ENCODE assay signal across 11 cellular contexts in the genomic region with DNA sequence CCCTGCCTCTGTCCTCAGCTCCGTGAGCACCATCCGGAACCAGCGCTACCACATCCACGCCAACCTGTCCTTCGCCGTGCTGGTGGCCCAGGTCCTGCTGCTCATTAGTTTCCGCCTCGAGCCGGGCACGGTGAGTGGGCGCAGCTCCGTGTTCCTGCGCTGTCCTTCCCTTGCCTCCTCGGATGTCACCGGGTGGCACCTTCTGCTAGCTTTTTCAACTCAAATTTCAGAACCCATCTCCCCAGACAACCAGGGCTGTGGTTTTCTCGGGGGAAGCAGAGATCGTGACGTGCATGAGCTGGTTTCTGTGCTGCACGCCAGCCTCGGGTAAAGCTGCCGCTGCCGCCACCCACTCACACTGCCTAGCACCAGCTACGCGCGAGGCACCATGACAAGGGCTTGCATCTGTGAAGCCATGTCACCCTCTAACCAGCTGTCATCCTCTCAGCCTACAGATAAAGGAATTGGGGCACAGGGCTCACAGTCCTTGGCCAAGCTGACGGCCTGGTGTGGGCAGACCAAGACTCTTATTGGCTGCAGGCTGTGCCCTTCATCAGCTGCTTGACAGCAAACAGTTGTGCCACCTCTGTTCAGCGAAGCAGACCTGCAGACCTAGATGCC.
DNase-seq lines count a peak whose midpoint lies in the region; ATAC-seq and TF ChIP-seq lines count a peak whose summit lies in the region.
"Had no signal": no experiment of that assay in that cellular context is flagged by ENCODE, and none has a peak within 500 bp of the region (broad histone marks: within the 10 kb centered on the region; RNA-seq: fewer than 3 reads in every experiment).

No MANE protein-coding gene starts in this region.

- H3K27me3 ChIP-seq in effector memory CD4-positive, alpha-beta T cell (replicated peaks; ENCODE audit: control insufficient read depth, insufficient read depth, low read length, poor library complexity, severe bottlenecking), result no peaks in the 10 kb centered on the region
- H3K27me3 ChIP-seq: SJCRH30 had no signal

- DNase-seq in activated CD4-positive, alpha-beta memory T cell treated with anti-CD3 and anti-CD28 coated beads for 36 hours, result peak; percentile 81
- DNase-seq in effector memory CD4-positive, alpha-beta T cell, result no peak
- peak; percentile 48 to 72 (median 59) for DNase-seq in stimulated activated CD4-positive, alpha-beta T cell treated with anti-CD3 and anti-CD28 coated beads, TNF-alpha, amount 100 ng/mL, for 48 hours (ENCODE audit: low read depth in 3 of 3)
- DNase-seq in NCI-H146 (lab: John Stamatoyannopoulos, UW), result no peak
- no peak for DNase-seq in HuH-7.5 (ENCODE audit: low spot score)
- DNase-seq in DMS79 (lab: John Stamatoyannopoulos, UW), result no peak
- no peak for DNase-seq in nephron progenitor cell
- DNase-seq: DMS153, IMR-90 had no signal

- peak overlapping the region; percentile 35 for H3K4me3 Mint-ChIP-seq in activated CD4-positive, alpha-beta memory T cell treated with anti-CD3 and anti-CD28 coated beads for 36 hours
- H3K4me3 Mint-ChIP-seq in nephron progenitor cell, result no peak overlapping the region

- H3K9me3 Mint-ChIP-seq in activated CD4-positive, alpha-beta memory T cell treated with anti-CD3 and anti-CD28 coated beads for 36 hours, result peaks cover 10% of the 10 kb centered on the region
- H3K9me3 Mint-ChIP-seq in nephron progenitor cell, result peaks cover 9% of the 10 kb centered on the region

- intact Hi-C loops in activated CD4-positive, alpha-beta memory T cell treated with anti-CD3 and anti-CD28 coated beads for 36 hours (cut with micrococcal nuclease), result loop anchor here (2.0 to 10.0 kb wide), 5 partner anchors 105 to 725 kb away; a partner anchor contains a TSS

- H3K9me3 ChIP-seq in effector memory CD4-positive, alpha-beta T cell (ENCODE audit: control insufficient read depth, low read length), result no peaks in the 10 kb centered on the region
- H3K9me3 ChIP-seq: SJCRH30 had no signal

- TF ChIP-seq CTCF in nephron progenitor cell (IDR thresholded peaks at IDR 0.05), result no peak

- CTCF ChIA-PET in activated CD4-positive, alpha-beta memory T cell treated with anti-CD3 and anti-CD28 coated beads for 36 hours (lab: Charles Lee), result interaction anchor here (0.6 to 5.9 kb wide), 15 partner anchors 10 to 725 kb away, joined by 3 to 197 read pairs (median 6); no protein-coding TSS in a partner anchor

- peaks cover 7% of the 10 kb centered on the region for H3K27me3 Mint-ChIP-seq in activated CD4-positive, alpha-beta memory T cell treated with anti-CD3 and anti-CD28 coated beads for 36 hours
- peaks cover 23% of the 10 kb centered on the region for H3K27me3 Mint-ChIP-seq in nephron progenitor cell (ENCODE audit: low read depth, poor library complexity)

- peak overlapping the region; percentile 44 for H3K4me3 ChIP-seq in effector memory CD4-positive, alpha-beta T cell (ENCODE audit: insufficient read depth, low read depth, low read length, poor library complexity, severe bottlenecking)
- H3K4me3 ChIP-seq: SJCRH30 had no signal

- H3K4me1 Mint-ChIP-seq in activated CD4-positive, alpha-beta memory T cell treated with anti-CD3 and anti-CD28 coated beads for 36 hours (ENCODE audit: low read depth), result peaks cover 14% of the 10 kb centered on the region
- H3K4me1 Mint-ChIP-seq in nephron progenitor cell, result peaks cover 27% of the 10 kb centered on the region

- no peaks in the 10 kb centered on the region for H3K36me3 Mint-ChIP-seq in activated CD4-positive, alpha-beta memory T cell treated with anti-CD3 and anti-CD28 coated beads for 36 hours
- H3K36me3 Mint-ChIP-seq in nephron progenitor cell (ENCODE audit: low read depth), result no peaks in the 10 kb centered on the region

- H3K27ac Mint-ChIP-seq in activated CD4-positive, alpha-beta memory T cell treated with anti-CD3 and anti-CD28 coated beads for 36 hours, result peak overlapping the region; percentile 56
- no peak overlapping the region for H3K27ac Mint-ChIP-seq in nephron progenitor cell

- H3K4me1 ChIP-seq in effector memory CD4-positive, alpha-beta T cell (ENCODE audit: control insufficient read depth, insufficient read depth, low read length, poor library complexity, severe bottlenecking), result peaks cover 8% of the 10 kb centered on the region
- H3K4me1 ChIP-seq: SJCRH30 had no signal

- POLR2A ChIA-PET in activated CD4-positive, alpha-beta memory T cell treated with anti-CD3 and anti-CD28 coated beads for 36 hours (lab: Charles Lee), result interaction anchor here (0.9 kb wide), 1 partner anchor 17 kb away, joined by 3 read pairs; no protein-coding TSS in a partner anchor

- peak; percentile 62 for ATAC-seq in GM18867 (IDR thresholded peaks at IDR 0.05; ENCODE audit: unreplicated experiment)

- no peaks in the 10 kb centered on the region for H3K36me3 ChIP-seq in effector memory CD4-positive, alpha-beta T cell (ENCODE audit: control insufficient read depth, insufficient read depth, low read length)
- H3K36me3 ChIP-seq: SJCRH30 had no signal

- H3K27ac ChIP-seq in effector memory CD4-positive, alpha-beta T cell (ENCODE audit: insufficient read depth, low read length, poor library complexity, severe bottlenecking), result no peak overlapping the region
- H3K27ac ChIP-seq: SJCRH30 had no signal

Comparison
In these comparisons a context has a peak if more than half of its experiments do, and no peak if none do; other contexts are left out.
1. DNase-seq: peak in activated CD4-positive, alpha-beta memory T cell treated with anti-CD3 and anti-CD28 coated beads for 36 hours (single experiment) and stimulated activated CD4-positive, alpha-beta T cell treated with anti-CD3 and anti-CD28 coated beads, TNF-alpha, amount 100 ng/mL, for 48 hours (3 of 3); none in effector memory CD4-positive, alpha-beta T cell (0 of 3), NCI-H146 (single experiment), HuH-7.5 (single experiment), DMS79 (single experiment) and nephron progenitor cell (single experiment).